2 cellular contexts compared by ENCODE assay signal in genomic region chr3:51537631-51538030, GRCh38.
TF ChIP-seq lines count a peak whose summit lies in the region.

No MANE protein-coding gene starts in this region.

TF ChIP-seq in GM12878, 131 proteins besides CTCF, POLR2A, EP300 and RAD21:
- TF ChIP-seq MLLT1 (IDR thresholded peaks at IDR 0.05) = peak; percentile 79

TF ChIP-seq in HepG2, 621 proteins besides CTCF, POLR2A, EP300 and RAD21:
- TF ChIP-seq ZBTB33 (CRISPR knock-in tag; IDR thresholded peaks at IDR 0.05) = peak; percentile 71; the same call in 1 of the 2 replicates
- 0 out of 2 replicates have a peak, but pooled peaks have one; percentile 20 for TF ChIP-seq ZNF768 (CRISPR knock-in tag; IDR thresholded peaks at IDR 0.05)
- TF ChIP-seq ZNF460 (CRISPR knock-in tag; IDR thresholded peaks at IDR 0.05; ENCODE audit: borderline replicate concordance) = peak; percentile 35; the same call in 1 of the 2 replicates
